10 cellular contexts compared by ENCODE assay signal in genomic region chr17:29195465-29196081, GRCh38. TPM values are rescaled to one million over a fixed set of nuclear protein-coding genes. Genes with fewer than 3 reads are reported as not detected.
DNase-seq lines count a peak whose midpoint lies in the region; ATAC-seq lines count a peak whose summit lies in the region.
"Had no signal": no experiment of that assay in that cellular context is flagged by ENCODE, and none has a peak within 500 bp of the region (broad histone marks: within the 10 kb centered on the region; RNA-seq: fewer than 3 reads in every experiment).

No MANE protein-coding gene starts in this region.

- ATAC-seq in GM18861 (IDR thresholded peaks at IDR 0.05; ENCODE audit: unreplicated experiment) (peak; percentile 40), esophagus mucosa (peak; percentile 77), HG03039 (IDR thresholded peaks at IDR 0.05; ENCODE audit: unreplicated experiment) (no peak), GM21360 (IDR thresholded peaks at IDR 0.05; ENCODE audit: unreplicated experiment) (no peak)

- DNase-seq in AML-193 (lab: John Stamatoyannopoulos, UW) (peak; percentile 100), OCI-M1 (lab: John Stamatoyannopoulos, UW) (peak; percentile 86), HPDE6-E6E7 (ENCODE audit: extremely low spot score) (no peak)
- no peak for DNase-seq in stimulated activated CD4-positive, alpha-beta T cell treated with anti-CD3 and anti-CD28 coated beads, Interleukin-15, amount 100 ng/mL, for 24 hours
- DNase-seq: HCEC 1CT, nucleus accumbens had no signal

RNA-seq across cellular contexts. Expression of gene MYO18A, which starts 15.4 kb away (rescaled TPM):
- total RNA-seq in esophagus mucosa, result 51.7 TPM

RNA-seq across cellular contexts. Expression of gene CRYBA1, which starts 51.1 kb away (rescaled TPM):
- total RNA-seq in esophagus mucosa, result not detected

Comparison
In these comparisons a context has a peak if more than half of its experiments do, and no peak if none do; other contexts are left out.
1. DNase-seq: peak in AML-193 (2 of 2) and OCI-M1 (single experiment); none in stimulated activated CD4-positive, alpha-beta T cell treated with anti-CD3 and anti-CD28 coated beads, Interleukin-15, amount 100 ng/mL, for 24 hours (single experiment) and HPDE6-E6E7 (single experiment).
2. ATAC-seq: peak in GM18861 (single experiment) and esophagus mucosa (single experiment); none in HG03039 (single experiment) and GM21360 (single experiment).